In genomic region chr1:68358439-68358838, GRCh38 we compare ENCODE assay signal across 17 cellular contexts.
DNase-seq lines count a peak whose midpoint lies in the region; ATAC-seq, FAIRE-seq and TF ChIP-seq lines count a peak whose summit lies in the region.
"Had no signal": no experiment of that assay in that cellular context is flagged by ENCODE, and none has a peak within 500 bp of the region (broad histone marks: within the 10 kb centered on the region; RNA-seq: fewer than 3 reads in every experiment).

No MANE protein-coding gene starts in this region.

- H3K9me3 ChIP-seq in astrocyte (ENCODE audit: insufficient read depth, low read depth, low read length) (no peaks in the 10 kb centered on the region), small intestine (ENCODE audit: control insufficient read depth, low read depth) (no peaks in the 10 kb centered on the region)
- H3K9me3 ChIP-seq: testis had no signal

- DNase-seq in Ammon's horn (ENCODE audit: low spot score) (peak; percentile 54), H4 (ENCODE audit: low spot score) (peak; percentile 19), astrocyte (ENCODE audit: low read depth) (peak; percentile 46), medulla oblongata (ENCODE audit: extremely low spot score) (peak; percentile 53), ACHN (no peak), left lobe of liver (ENCODE audit: low spot score) (no peak), small intestine (no peak)
- DNase-seq: activated CD4-positive, alpha-beta T cell treated with anti-CD3 and anti-CD28 coated beads for 1 hour; activated CD8-positive, alpha-beta memory T cell treated with anti-CD3 and anti-CD28 coated beads, Interleukin-2, amount 50 U/mL, for 4 hours; activated naive CD4-positive, alpha-beta T cell; natural killer cell; NCI-H2081; retina; RPMI8226; stimulated activated CD4-positive, alpha-beta T cell treated with anti-CD3 and anti-CD28 coated beads, Interleukin-1b, Interleukin-23, amount 100 ng/mL, for 48 hours; testis had no signal

- H3K27me3 ChIP-seq in astrocyte (ENCODE audit: insufficient read depth, low read length) (no peaks in the 10 kb centered on the region), small intestine (ENCODE audit: control insufficient read depth in 2 of 2, insufficient read depth in 2 of 2, low read length in 2 of 2) (no peaks in the 10 kb centered on the region)
- H3K27me3 ChIP-seq: testis had no signal

- no peaks in the 10 kb centered on the region for H3K36me3 Mint-ChIP-seq in astrocyte (ENCODE audit: low read depth, unreplicated experiment)
- no peaks in the 10 kb centered on the region for H3K36me3 Mint-ChIP-seq in activated T-helper 17 cell treated with anti-CD3 and anti-CD28 coated beads, Interleukin-2, amount 50 U/mL, for 72 hours (ENCODE audit: low read depth)
- H3K36me3 Mint-ChIP-seq: natural killer cell had no signal

- peaks cover 6% of the 10 kb centered on the region for H3K4me1 ChIP-seq in astrocyte (ENCODE audit: insufficient read depth, low read length)
- peaks cover 0 to 4% of the 10 kb centered on the region in 2 donors for H3K4me1 ChIP-seq in small intestine (ENCODE audit: control insufficient read depth in 2 of 2, insufficient read depth in 1 of 2, low read depth in 1 of 2, low read length in 1 of 2)
- H3K4me1 ChIP-seq: testis had no signal

- FAIRE-seq in astrocyte (lab: Jason Lieb, UNC) (no peak), small intestine (lab: Jason Lieb, UNC) (no peak)

- H3K4me1 Mint-ChIP-seq in astrocyte (ENCODE audit: low read depth, unreplicated experiment): no peaks in the 10 kb centered on the region
- no peaks in the 10 kb centered on the region for H3K4me1 Mint-ChIP-seq in activated T-helper 17 cell treated with anti-CD3 and anti-CD28 coated beads, Interleukin-2, amount 50 U/mL, for 72 hours
- H3K4me1 Mint-ChIP-seq: natural killer cell had no signal

- H3K4me3 ChIP-seq in astrocyte (ENCODE audit: insufficient read depth, low read depth, low read length) (no peak overlapping the region), small intestine (ENCODE audit: low read depth in 1 of 2, low read length in 2 of 2) (no peak overlapping the region)
- H3K4me3 ChIP-seq: testis had no signal

- no peak overlapping the region for H3K27ac ChIP-seq in astrocyte (ENCODE audit: low read depth, low read length)
- no peak overlapping the region for H3K27ac ChIP-seq in small intestine (ENCODE audit: low read depth in 1 of 2, low read length in 1 of 2)
- H3K27ac ChIP-seq: testis had no signal

- 40 to 42% (median 42%) methylated on average over 4 of the region's 4 CpGs for WGBS in small intestine, 3 donors

- no peak for TF ChIP-seq CTCF in astrocyte (IDR thresholded peaks at IDR 0.05; ENCODE audit: insufficient read depth, low read depth, low read length)

- H3K9me3 Mint-ChIP-seq in astrocyte (ENCODE audit: unreplicated experiment): no peaks in the 10 kb centered on the region
- peaks cover 4% of the 10 kb centered on the region for H3K9me3 Mint-ChIP-seq in activated T-helper 17 cell treated with anti-CD3 and anti-CD28 coated beads, Interleukin-2, amount 50 U/mL, for 72 hours

- H3K27me3 Mint-ChIP-seq in astrocyte (ENCODE audit: low read depth, unreplicated experiment): no peaks in the 10 kb centered on the region
- H3K27me3 Mint-ChIP-seq in activated T-helper 17 cell treated with anti-CD3 and anti-CD28 coated beads, Interleukin-2, amount 50 U/mL, for 72 hours: peaks cover 14% of the 10 kb centered on the region

- no peaks in the 10 kb centered on the region for H3K79me2 ChIP-seq in astrocyte (ENCODE audit: insufficient read depth, low read length)

- no peak overlapping the region for H3K9ac ChIP-seq in astrocyte (ENCODE audit: low read length)

- no peak overlapping the region for H3K27ac Mint-ChIP-seq in astrocyte (ENCODE audit: unreplicated experiment)
- no peak overlapping the region for H3K27ac Mint-ChIP-seq in activated T-helper 17 cell treated with anti-CD3 and anti-CD28 coated beads, Interleukin-2, amount 50 U/mL, for 72 hours
- H3K27ac Mint-ChIP-seq: natural killer cell had no signal

- H3K4me3 Mint-ChIP-seq in astrocyte (ENCODE audit: unreplicated experiment): no peak overlapping the region
- H3K4me3 Mint-ChIP-seq in activated T-helper 17 cell treated with anti-CD3 and anti-CD28 coated beads, Interleukin-2, amount 50 U/mL, for 72 hours: no peak overlapping the region
- H3K4me3 Mint-ChIP-seq: natural killer cell had no signal

- H3K4me2 ChIP-seq in astrocyte (ENCODE audit: low read length): no peak overlapping the region

- H2AFZ ChIP-seq in astrocyte (ENCODE audit: low read depth, low read length): peak overlapping the region; percentile 8

- in situ Hi-C loops in ACHN (cut with HindIII; ENCODE audit: low pct_ligation_motif_present, low pct_unique_long_range_greater_than_20kb, low sequenced_read_pairs): no loop called here

- no peak for ATAC-seq in left lobe of liver
- ATAC-seq in activated T-helper 17 cell treated with anti-CD3 and anti-CD28 coated beads, Interleukin-2, amount 50 U/mL, for 72 hours (replicated peaks): no peak
- ATAC-seq: natural killer cell had no signal

- no peaks in the 10 kb centered on the region for H4K20me1 ChIP-seq in astrocyte (ENCODE audit: insufficient read depth, low read length)

- H3K36me3 ChIP-seq in astrocyte (ENCODE audit: insufficient read depth, low read length) (no peaks in the 10 kb centered on the region), small intestine (ENCODE audit: control insufficient read depth in 2 of 2, insufficient read depth in 2 of 2, low read length in 2 of 2) (no peaks in the 10 kb centered on the region)

Comparison
In these comparisons a context has a peak if more than half of its experiments do, and no peak if none do; other contexts are left out.
1. DNase-seq: peak in Ammon's horn (single experiment), H4 (single experiment), astrocyte (single experiment) and medulla oblongata (single experiment); none in ACHN (single experiment), left lobe of liver (single experiment) and small intestine (single experiment).